ENCODE assay signal across 8 cellular contexts in genomic region chr4:53366301-53366716, GRCh38. TPM values are rescaled to one million over a fixed set of nuclear protein-coding genes. Genes with fewer than 3 reads are reported as not detected.
DNase-seq lines count a peak whose midpoint lies in the region; ATAC-seq, FAIRE-seq and TF ChIP-seq lines count a peak whose summit lies in the region.

No MANE protein-coding gene starts in this region.

- H3K27me3 ChIP-seq in iPS DF 6.9 (ENCODE audit: control insufficient read depth, insufficient read depth, low read length) (no peaks in the 10 kb centered on the region), suprapubic skin (peaks cover 27% of the 10 kb centered on the region)

- CTCF ChIA-PET in T-cell (lab: Charles Lee), result interaction anchor here in 1 of 2 donors (0.7 to 1.3 kb wide), 3 partner anchors 10 to 52 kb away, joined by 3 to 4 read pairs (median 3); no protein-coding TSS in a partner anchor

- peak overlapping the region; percentile 95 to 97 (median 96) for H3K4me3 Mint-ChIP-seq in T-cell

- no peaks in the 10 kb centered on the region for H3K9me3 Mint-ChIP-seq in T-cell

- FAIRE-seq in H54 (lab: Jason Lieb, UNC), result no peak

- POLR2A ChIA-PET in T-cell (lab: Charles Lee), result interaction anchor here in 1 of 2 donors (0.7 kb wide), 2 partner anchors 11 to 15 kb away, joined by 3 read pairs; partner anchors contain the start of gene FIP1L1

- no peaks in the 10 kb centered on the region for H3K4me1 ChIP-seq in iPS DF 6.9 (ENCODE audit: control insufficient read depth, insufficient read depth, low read length)
- peaks cover 46% of the 10 kb centered on the region for H3K4me1 ChIP-seq in suprapubic skin

- WGBS in iPS DF 6.9 (ENCODE audit: insufficient coverage, insufficient read length), result 100% methylated on average over 2 of the region's 8 CpGs
- 16% methylated on average over 8 of the region's 8 CpGs for WGBS in suprapubic skin

- TF ChIP-seq POLR2A in suprapubic skin (IDR thresholded peaks at IDR 0.05), result no peak
- TF ChIP-seq POLR2A in H54 (IDR thresholded peaks at IDR 0.05; ENCODE audit: low read depth, low read length), result no peak

- no peaks in the 10 kb centered on the region for H3K36me3 ChIP-seq in iPS DF 6.9 (ENCODE audit: control insufficient read depth, insufficient read depth, low read length)
- H3K36me3 ChIP-seq in suprapubic skin, result no peaks in the 10 kb centered on the region

- DNase-seq in T-cell (no peak), iPS DF 6.9 (ENCODE audit: low read depth, low spot score) (no peak), suprapubic skin (ENCODE audit: low spot score in 2 of 2) (no peak), glomerular visceral epithelial cell (ENCODE audit: extremely low spot score) (no peak), H54 (ENCODE audit: insufficient read length, low spot score) (no peak)
- DNase-seq in stimulated activated CD4-positive, alpha-beta T cell treated with anti-CD3 and anti-CD28 coated beads, Interleukin-12 subunit alpha, Interleukin-12 subunit beta, amount 100 ng/mL, for 4 hours, result no peak

- peak overlapping the region; percentile 94 to 99 for H3K27ac Mint-ChIP-seq in T-cell

- H3K4me1 Mint-ChIP-seq in T-cell, result peaks cover 48 to 51% (median 50%) of the 10 kb centered on the region in 3 donors

- peaks cover 11 to 15% of the 10 kb centered on the region in 2 donors for H3K27me3 Mint-ChIP-seq in T-cell

- no peak for TF ChIP-seq EP300 in suprapubic skin (IDR thresholded peaks at IDR 0.05)

- peaks cover 3% of the 10 kb centered on the region for H3K36me3 Mint-ChIP-seq in T-cell

- TF ChIP-seq CTCF in 22Rv1 (IDR thresholded peaks at IDR 0.05), result no peak
- no peak for TF ChIP-seq CTCF in suprapubic skin (IDR thresholded peaks at IDR 0.05)

- H3K4me3 ChIP-seq in iPS DF 6.9 (ENCODE audit: low read length) (peak overlapping the region; percentile 0; the same call in 1 of the 2 replicates), suprapubic skin (peak overlapping the region; percentile 96)

- ATAC-seq in GM21381 (IDR thresholded peaks at IDR 0.05; ENCODE audit: unreplicated experiment) (peak; percentile 1), T-cell (replicated peaks in 1 of 4) (peak; percentile 13 to 29 (median 22))

- H3K9me3 ChIP-seq in iPS DF 6.9 (ENCODE audit: control insufficient read depth, insufficient read depth, low read length) (no peaks in the 10 kb centered on the region), suprapubic skin (no peaks in the 10 kb centered on the region)

- H3K27ac ChIP-seq in 22Rv1, result peak overlapping the region; percentile 70
- no peak overlapping the region for H3K27ac ChIP-seq in iPS DF 6.9 (ENCODE audit: low read length)
- H3K27ac ChIP-seq in suprapubic skin, result peak overlapping the region; percentile 47

RNA-seq across cellular contexts. Expression of gene SCFD2, which starts 0.4 kb away (rescaled TPM):
- 10 to 100 TPM; 19.0 to 28.9 (median 21.8) TPM for total RNA-seq in T-cell
- total RNA-seq in suprapubic skin, result 10 to 100 TPM; 25.5 to 39.5 (median 31.9) TPM

RNA-seq across cellular contexts. Expression of gene FIP1L1, which starts 11.1 kb away (rescaled TPM):
- total RNA-seq in T-cell (10 to 100 TPM; 63.6 to 72.3 (median 69.7) TPM), suprapubic skin (10 to 100 TPM; 33.8 to 57.5 (median 46.6) TPM)
